In genomic region chr11:11989774-11990744, GRCh38 we compare ENCODE assay signal across 12 cellular contexts. TPM values are rescaled to one million over a fixed set of nuclear protein-coding genes. Genes with fewer than 3 reads are reported as not detected.
DNase-seq lines count a peak whose midpoint lies in the region; ATAC-seq and TF ChIP-seq lines count a peak whose summit lies in the region.
"Had no signal": no experiment of that assay in that cellular context is flagged by ENCODE, and none has a peak within 500 bp of the region (broad histone marks: within the 10 kb centered on the region; RNA-seq: fewer than 3 reads in every experiment).

No MANE protein-coding gene starts in this region.

- TF ChIP-seq CTCF in left ventricle myocardium inferior (IDR thresholded peaks at IDR 0.05; ENCODE audit: borderline replicate concordance): no peak
- no peak for TF ChIP-seq CTCF in vagina (IDR thresholded peaks at IDR 0.05)

- ATAC-seq in Right ventricle myocardium superior (ENCODE audit: poor library complexity): no peak
- ATAC-seq in central memory CD8-positive, alpha-beta T cell (replicated peaks; ENCODE audit: extremely low read depth, poor library complexity, severe bottlenecking): no peak
- no peak for ATAC-seq in GM18519 (IDR thresholded peaks at IDR 0.05; ENCODE audit: low FRiP score, unreplicated experiment)
- no peak for ATAC-seq in GM21825 (IDR thresholded peaks at IDR 0.05; ENCODE audit: unreplicated experiment)
- ATAC-seq: activated CD4-positive, alpha-beta T cell treated with anti-CD3 and anti-CD28 coated beads for 36 hours had no signal

- H3K4me1 ChIP-seq in left ventricle myocardium inferior (peaks cover 91% of the 10 kb centered on the region), mesenchymal stem cell (ENCODE audit: control insufficient read depth, insufficient read depth, low read depth, low read length) (peaks cover 23% of the 10 kb centered on the region), vagina (peaks cover 34% of the 10 kb centered on the region)

- no peak overlapping the region for H2BK120ac ChIP-seq in mesenchymal stem cell (ENCODE audit: low read depth, low read length)

- no peak overlapping the region for H2BK5ac ChIP-seq in mesenchymal stem cell (ENCODE audit: low read depth, low read length, poor library complexity, severe bottlenecking)

- TF ChIP-seq POLR2A in vagina (IDR thresholded peaks at IDR 0.05): no peak

- H3K9ac ChIP-seq in mesenchymal stem cell (ENCODE audit: low read length): no peak overlapping the region
- H3K9ac ChIP-seq: parathyroid adenoma had no signal

- H3K9me3 ChIP-seq in left ventricle myocardium inferior (replicated peaks): no peaks in the 10 kb centered on the region
- no peaks in the 10 kb centered on the region for H3K9me3 ChIP-seq in mesenchymal stem cell (ENCODE audit: control insufficient read depth, low read length)
- H3K9me3 ChIP-seq in vagina: no peaks in the 10 kb centered on the region

- H3K4me3 ChIP-seq in left ventricle myocardium inferior (no peak overlapping the region), mesenchymal stem cell (ENCODE audit: insufficient read depth in 1 of 2, low read depth in 1 of 2, low read length in 2 of 2) (no peak overlapping the region), vagina (no peak overlapping the region)

- peak overlapping the region; percentile 9 for H3K27ac Mint-ChIP-seq in central memory CD8-positive, alpha-beta T cell (ENCODE audit: low read depth)
- H3K27ac Mint-ChIP-seq: activated CD4-positive, alpha-beta T cell treated with anti-CD3 and anti-CD28 coated beads for 36 hours; T-helper 2 cell treated with Interferon-gamma antibody and Interleukin-4, amounts not matched to agents 5 μg/mL and 100 μg/mL, for 36 hours had no signal

- no peaks in the 10 kb centered on the region for H3K9me3 Mint-ChIP-seq in central memory CD8-positive, alpha-beta T cell
- H3K9me3 Mint-ChIP-seq: T-helper 2 cell treated with Interferon-gamma antibody and Interleukin-4, amounts not matched to agents 5 μg/mL and 100 μg/mL, for 36 hours had no signal

- peak overlapping the region; percentile 24 to 30 for H3K4ac ChIP-seq in mesenchymal stem cell (ENCODE audit: low read depth in 1 of 2, low read length in 2 of 2)

- H2AFZ ChIP-seq in mesenchymal stem cell (ENCODE audit: low read depth, low read length): no peak overlapping the region
- H2AFZ ChIP-seq: parathyroid adenoma had no signal

- H2BK15ac ChIP-seq in mesenchymal stem cell (ENCODE audit: low read depth, poor library complexity, severe bottlenecking): no peak overlapping the region

- no peak overlapping the region for H4K91ac ChIP-seq in mesenchymal stem cell (ENCODE audit: low read length)

- H3K4me3 Mint-ChIP-seq in central memory CD8-positive, alpha-beta T cell: no peak overlapping the region
- H3K4me3 Mint-ChIP-seq: activated CD4-positive, alpha-beta T cell treated with anti-CD3 and anti-CD28 coated beads for 36 hours; T-helper 2 cell treated with Interferon-gamma antibody and Interleukin-4, amounts not matched to agents 5 μg/mL and 100 μg/mL, for 36 hours had no signal

- peak overlapping the region; percentile 18 for H2AK5ac ChIP-seq in mesenchymal stem cell (ENCODE audit: low read length, severe bottlenecking)

- peak overlapping the region; percentile 35 for H4K8ac ChIP-seq in mesenchymal stem cell (ENCODE audit: low read length)

- no peak overlapping the region for H3K23ac ChIP-seq in mesenchymal stem cell (ENCODE audit: low read length in 2 of 2)

- H3K4me2 ChIP-seq in mesenchymal stem cell (ENCODE audit: low read length, poor library complexity, severe bottlenecking): no peak overlapping the region

- no peaks in the 10 kb centered on the region for H3K36me3 ChIP-seq in left ventricle myocardium inferior
- peaks cover 0 to 26% of the 10 kb centered on the region in 2 experiments for H3K36me3 ChIP-seq in mesenchymal stem cell (ENCODE audit: control insufficient read depth in 1 of 2, insufficient read depth in 2 of 2, low read depth in 1 of 2, low read length in 2 of 2)
- no peaks in the 10 kb centered on the region for H3K36me3 ChIP-seq in vagina

- no peaks in the 10 kb centered on the region for H3K27me3 ChIP-seq in left ventricle myocardium inferior (ENCODE audit: low read depth)
- H3K27me3 ChIP-seq in mesenchymal stem cell (ENCODE audit: control insufficient read depth in 1 of 2, insufficient read depth in 1 of 2, low read length in 2 of 2): no peaks in the 10 kb centered on the region
- H3K27me3 ChIP-seq in vagina: no peaks in the 10 kb centered on the region

- DNase-seq in left ventricle myocardium inferior (no peak), Right ventricle myocardium superior (no peak), mesenchymal stem cell (peak; percentile 55), vagina (ENCODE audit: extremely low spot score in 2 of 2) (no peak), HK-2 (ENCODE audit: unreplicated experiment) (no peak)
- no peak for DNase-seq in central memory CD8-positive, alpha-beta T cell (ENCODE audit: low spot score in 2 of 2)
- DNase-seq: activated CD4-positive, alpha-beta T cell treated with anti-CD3 and anti-CD28 coated beads for 36 hours; activated naive CD4-positive, alpha-beta T cell treated with anti-CD3 and anti-CD28 coated beads, Interleukin-2, amount 50 U/mL, for 16 hours had no signal

- 71% methylated on average over 8 of the region's 8 CpGs for WGBS in mesenchymal stem cell

- peak overlapping the region; percentile 96 for H3K27ac ChIP-seq in left ventricle myocardium inferior (replicated peaks)
- no peak overlapping the region for H3K27ac ChIP-seq in mesenchymal stem cell (ENCODE audit: low read length, poor library complexity, severe bottlenecking)
- peak overlapping the region; percentile 64 for H3K27ac ChIP-seq in vagina
- H3K27ac ChIP-seq: parathyroid adenoma had no signal

- H3K18ac ChIP-seq in mesenchymal stem cell (ENCODE audit: low read depth in 1 of 2, low read length in 2 of 2): peak overlapping the region; percentile 37 to 64

- intact Hi-C loops in left ventricle myocardium inferior (cut with micrococcal nuclease) (no loop called here), Right ventricle myocardium superior (cut with DNase I) (no loop called here), vagina (cut with DNase I) (no loop called here)

- peaks cover 24% of the 10 kb centered on the region for H3K79me1 ChIP-seq in mesenchymal stem cell (replicated peaks; ENCODE audit: low read length, poor library complexity, severe bottlenecking)

- peaks cover 8% of the 10 kb centered on the region for H3K27me3 Mint-ChIP-seq in central memory CD8-positive, alpha-beta T cell

- peaks cover 6% of the 10 kb centered on the region for H3K36me3 Mint-ChIP-seq in central memory CD8-positive, alpha-beta T cell (ENCODE audit: insufficient read depth)

- peak overlapping the region in 1 of 2 experiments; percentile 80 for H2BK12ac ChIP-seq in mesenchymal stem cell (ENCODE audit: low read length in 2 of 2)

- H3K14ac ChIP-seq in mesenchymal stem cell (ENCODE audit: low read length in 2 of 2): no peak overlapping the region

- peaks cover 34% of the 10 kb centered on the region for H3K4me1 Mint-ChIP-seq in central memory CD8-positive, alpha-beta T cell

RNA-seq across cellular contexts. Expression of gene DKK3, which starts 18.4 kb away (rescaled TPM):
- total RNA-seq in left ventricle myocardium inferior (769 TPM), Right ventricle myocardium superior (520 TPM), vagina (110 TPM)
- 686 TPM for polyA plus RNA-seq in mesenchymal stem cell (2013, experiment 1 of 2)
- polyA plus RNA-seq in mesenchymal stem cell (2013, experiment 2 of 2): 701 TPM
- total RNA-seq: activated CD4-positive, alpha-beta T cell treated with anti-CD3 and anti-CD28 coated beads for 36 hours had no signal
